ENCODE assay signal across 21 cellular contexts in the genomic region with DNA sequence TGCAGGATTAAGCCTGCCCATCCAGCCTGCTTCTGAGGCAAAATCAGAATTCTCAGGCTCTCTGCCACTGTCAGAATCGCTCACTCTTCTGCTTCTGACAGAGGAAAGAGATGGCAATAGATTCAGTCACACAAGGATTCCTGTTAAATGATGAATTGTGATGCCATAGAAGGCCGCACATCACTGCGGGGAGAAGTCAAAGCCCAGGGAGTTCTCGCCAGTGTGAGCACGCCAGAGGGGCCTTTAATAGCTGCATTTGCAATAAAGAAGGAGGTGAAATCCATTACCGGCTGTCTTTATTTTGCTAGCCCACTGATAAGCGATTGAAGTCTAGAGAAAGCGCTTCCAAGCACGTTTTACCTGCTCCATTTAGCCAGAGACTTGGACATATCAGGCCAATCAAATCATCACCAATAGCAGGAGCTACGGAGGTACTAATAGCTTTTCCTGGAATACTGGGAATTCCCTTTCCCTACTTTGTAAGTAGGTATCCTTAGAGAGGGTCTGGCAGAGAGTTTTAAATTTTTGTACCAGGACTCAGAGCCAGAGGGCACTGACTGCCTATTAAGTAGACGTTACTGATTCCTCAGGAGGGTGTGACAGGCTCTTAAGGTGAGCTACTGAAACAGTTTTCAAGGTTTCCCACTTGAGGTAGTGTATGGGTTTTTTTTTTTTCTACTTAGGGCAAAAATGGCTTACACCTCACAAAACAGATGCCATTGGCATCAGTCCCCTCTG. TPM values are rescaled to one million over a fixed set of nuclear protein-coding genes. Genes with fewer than 3 reads are reported as not detected.
DNase-seq lines count a peak whose midpoint lies in the region; ATAC-seq and TF ChIP-seq lines count a peak whose summit lies in the region.
"Had no signal": no experiment of that assay in that cellular context is flagged by ENCODE, and none has a peak within 500 bp of the region (broad histone marks: within the 10 kb centered on the region; RNA-seq: fewer than 3 reads in every experiment).

No MANE protein-coding gene starts in this region.

- DNase-seq in activated B cell treated with CpG ODN at 0.5 μM for 24 hours (no peak), naive B cell (no peak), EL (no peak), germinal center (ENCODE audit: low spot score) (no peak), AG20443 (ENCODE audit: low spot score) (no peak), dedifferentiated amniotic fluid mesenchymal stem cell (ENCODE audit: extremely low spot score) (no peak)
- DNase-seq: activated CD8-positive, alpha-beta T cell treated with anti-CD3 and anti-CD28 coated beads for 36 hours; activated effector memory CD4-positive, alpha-beta T cell treated with Interleukin-2 at 50 U/mL for 16 hours; DMS153; foreskin melanocyte; MM.1S; naive thymus-derived CD4-positive, alpha-beta T cell; NCI-H1694 treated with DMSO at 0.1 percent for 48 hours; NCI-H524 treated with DMSO at 0.1 percent for 48 hours; OCI-M1; psoas muscle; transverse colon had no signal

- peak overlapping the region; percentile 55 for H3K4me3 Mint-ChIP-seq in activated B cell treated with CpG ODN at 0.5 μM for 24 hours
- peak overlapping the region in 5 of 8 donors; percentile 12 to 70 (median 27) for H3K4me3 Mint-ChIP-seq in naive B cell
- H3K4me3 Mint-ChIP-seq: activated CD8-positive, alpha-beta T cell treated with anti-CD3 and anti-CD28 coated beads for 36 hours had no signal

- no peaks in the 10 kb centered on the region for H3K36me3 Mint-ChIP-seq in activated B cell treated with CpG ODN at 0.5 μM for 24 hours (ENCODE audit: low read depth)
- H3K36me3 Mint-ChIP-seq in naive B cell, result no peaks in the 10 kb centered on the region
- H3K36me3 Mint-ChIP-seq: naive thymus-derived CD4-positive, alpha-beta T cell; stimulated activated effector memory CD8-positive, alpha-beta T cell treated with anti-CD3 and anti-CD28 coated beads, Interleukin-12 subunit alpha, Interleukin-12 subunit beta, amount 100 ng/mL, for 72 hours had no signal

- peaks cover 29% of the 10 kb centered on the region for H3K4me1 Mint-ChIP-seq in activated B cell treated with CpG ODN at 0.5 μM for 24 hours
- H3K4me1 Mint-ChIP-seq in naive B cell, result peaks cover 17 to 30% (median 28%) of the 10 kb centered on the region in 3 donors

- H3K27me3 Mint-ChIP-seq in activated B cell treated with CpG ODN at 0.5 μM for 24 hours (peaks cover 1% of the 10 kb centered on the region), naive B cell (no peaks in the 10 kb centered on the region)
- H3K27me3 Mint-ChIP-seq: naive thymus-derived CD4-positive, alpha-beta T cell had no signal

- no peak for TF ChIP-seq CTCF in activated B cell treated with CpG ODN at 0.5 μM for 24 hours (IDR thresholded peaks at IDR 0.05)

- POLR2A ChIA-PET in activated B cell treated with CpG ODN at 0.5 μM for 24 hours (lab: Charles Lee), result interaction anchor here (0.7 to 1.4 kb wide), 3 partner anchors 122 to 513 kb away, joined by 3 to 7 read pairs (median 4); no protein-coding TSS in a partner anchor

- ATAC-seq in GM18861 (IDR thresholded peaks at IDR 0.05; ENCODE audit: unreplicated experiment), result peak; percentile 16
- peak; percentile 6 for ATAC-seq in HG03342 (IDR thresholded peaks at IDR 0.05; ENCODE audit: unreplicated experiment)
- ATAC-seq in activated B cell treated with CpG ODN at 0.5 μM for 24 hours (ENCODE audit: low read depth), result no peak
- peak; percentile 9 to 14 for ATAC-seq in naive B cell (ENCODE audit: low read depth in 2 of 2)
- ATAC-seq: naive thymus-derived CD4-positive, alpha-beta T cell; psoas muscle; SK-N-SH treated with all-trans-retinoic acid at 6 μM for 48 hours had no signal

- peak overlapping the region; percentile 59 for H3K27ac Mint-ChIP-seq in activated B cell treated with CpG ODN at 0.5 μM for 24 hours
- peak overlapping the region in 2 of 6 donors; percentile 8 to 48 for H3K27ac Mint-ChIP-seq in naive B cell
- H3K27ac Mint-ChIP-seq: activated CD8-positive, alpha-beta T cell treated with anti-CD3 and anti-CD28 coated beads for 36 hours had no signal

- intact Hi-C loops in activated B cell treated with CpG ODN at 0.5 μM for 24 hours (cut with micrococcal nuclease), result loop anchor here (1.0 kb wide), 1 partner anchor 10 kb away; no protein-coding TSS in a partner anchor

- H3K9me3 Mint-ChIP-seq in activated B cell treated with CpG ODN at 0.5 μM for 24 hours (no peaks in the 10 kb centered on the region), naive B cell (no peaks in the 10 kb centered on the region)
- H3K9me3 Mint-ChIP-seq: activated CD8-positive, alpha-beta T cell treated with anti-CD3 and anti-CD28 coated beads for 36 hours; naive thymus-derived CD4-positive, alpha-beta T cell; stimulated activated effector memory CD8-positive, alpha-beta T cell treated with anti-CD3 and anti-CD28 coated beads, Interleukin-12 subunit alpha, Interleukin-12 subunit beta, amount 100 ng/mL, for 72 hours had no signal

- CTCF ChIA-PET in activated B cell treated with CpG ODN at 0.5 μM for 24 hours (lab: Charles Lee), result no interaction called here

RNA-seq across cellular contexts. Expression of a gene that starts 10.1 kb away (rescaled TPM):
- 27.0 and 30.4 TPM in 2 replicates for total RNA-seq in activated B cell treated with CpG ODN at 0.5 μM for 24 hours
- 1 to 10 TPM; 5.3 to 8.0 (median 6.3) TPM for polyA plus RNA-seq in naive B cell (ENCODE audit: low read depth in 6 of 6)
